ENCODE assay signal across 19 cellular contexts in the genomic region with DNA sequence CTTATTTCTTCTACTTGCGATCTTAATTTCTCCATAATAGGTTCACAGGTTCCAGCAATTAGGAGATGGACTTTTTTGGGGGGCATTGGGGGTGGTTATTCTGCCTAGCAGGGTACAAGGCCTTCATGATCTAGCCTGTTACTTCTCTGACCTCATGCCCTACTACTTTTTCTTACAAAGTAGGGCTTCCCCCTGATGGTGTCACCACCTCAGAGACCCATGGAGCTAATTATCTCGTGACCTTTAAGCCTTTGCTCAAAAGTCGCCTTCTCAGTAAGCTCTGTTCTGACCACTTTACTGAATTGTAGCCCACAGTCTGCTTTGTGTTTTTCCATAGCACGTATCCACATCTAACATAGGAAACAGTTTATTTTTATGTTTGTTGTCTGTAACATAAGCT.
A peak's percentile ranks its signal among the peaks of the same experiment; 100 is the strongest.
DNase-seq lines count a peak whose midpoint lies in the region; ATAC-seq and TF ChIP-seq lines count a peak whose summit lies in the region.
"Had no signal": no experiment of that assay in that cellular context is flagged by ENCODE, and none has a peak within 500 bp of the region (broad histone marks: within the 10 kb centered on the region; RNA-seq: fewer than 3 reads in every experiment).

No MANE protein-coding gene starts in this region.

- H3K4me1 Mint-ChIP-seq in activated CD4-positive, alpha-beta T cell treated with anti-CD3 and anti-CD28 coated beads, Interleukin-2, amount 10 ng/mL, durations not matched to agents 24 days and 14 days = peaks cover 36% of the 10 kb centered on the region
- peaks cover 38% of the 10 kb centered on the region for H3K4me1 Mint-ChIP-seq in activated CD8-positive, alpha-beta T cell treated with anti-CD3 and anti-CD28 coated beads, Interleukin-2, amount 10 ng/mL, durations not matched to agents 7 days and 5 days (ENCODE audit: low read depth)
- peaks cover 42% of the 10 kb centered on the region for H3K4me1 Mint-ChIP-seq in nephron progenitor cell
- H3K4me1 Mint-ChIP-seq: CD14-positive monocyte had no signal

- no peaks in the 10 kb centered on the region for H3K36me3 ChIP-seq in sigmoid colon
- H3K36me3 ChIP-seq: BLaER1 had no signal

- peaks cover 17% of the 10 kb centered on the region for H3K9me3 Mint-ChIP-seq in activated CD4-positive, alpha-beta T cell treated with anti-CD3 and anti-CD28 coated beads, Interleukin-2, amount 10 ng/mL, durations not matched to agents 24 days and 14 days
- peaks cover 16% of the 10 kb centered on the region for H3K9me3 Mint-ChIP-seq in activated CD8-positive, alpha-beta T cell treated with anti-CD3 and anti-CD28 coated beads, Interleukin-2, amount 10 ng/mL, durations not matched to agents 7 days and 5 days (ENCODE audit: insufficient read depth)
- peaks cover 27% of the 10 kb centered on the region for H3K9me3 Mint-ChIP-seq in nephron progenitor cell

- DNase-seq in activated CD4-positive, alpha-beta T cell treated with anti-CD3 and anti-CD28 coated beads, Interleukin-2, amount 10 ng/mL, durations not matched to agents 24 days and 14 days = no peak
- DNase-seq in activated CD4-positive, alpha-beta T cell treated with anti-CD3 and anti-CD28 coated beads for 4 hours = no peak
- no peak for DNase-seq in activated CD8-positive, alpha-beta T cell treated with anti-CD3 and anti-CD28 coated beads, Interleukin-2, amount 10 ng/mL, durations not matched to agents 7 days and 5 days
- no peak for DNase-seq in nephron progenitor cell
- DNase-seq in SW480 (ENCODE audit: low spot score) = no peak
- no peak for DNase-seq in DMS153 (lab: John Stamatoyannopoulos, UW)
- no peak for DNase-seq in sigmoid colon
- DNase-seq: AML-193; CD4-positive, alpha-beta memory T cell; DMS79 treated with DMSO at 0.1 percent for 48 hours; GF-D8; GOT3; H7; HFFc6 had no signal

- H3K27me3 Mint-ChIP-seq in activated CD4-positive, alpha-beta T cell treated with anti-CD3 and anti-CD28 coated beads, Interleukin-2, amount 10 ng/mL, durations not matched to agents 24 days and 14 days = no peaks in the 10 kb centered on the region
- no peaks in the 10 kb centered on the region for H3K27me3 Mint-ChIP-seq in activated CD8-positive, alpha-beta T cell treated with anti-CD3 and anti-CD28 coated beads, Interleukin-2, amount 10 ng/mL, durations not matched to agents 7 days and 5 days (ENCODE audit: low read depth)
- H3K27me3 Mint-ChIP-seq in nephron progenitor cell (ENCODE audit: low read depth, poor library complexity) = no peaks in the 10 kb centered on the region

- H3K27me3 ChIP-seq in sigmoid colon = no peaks in the 10 kb centered on the region
- H3K27me3 ChIP-seq: BLaER1 had no signal

- WGBS in sigmoid colon, 2 donors = 88 to 91% methylated on average over 4 of the region's 4 CpGs

- CTCF ChIA-PET in activated CD8-positive, alpha-beta T cell treated with anti-CD3 and anti-CD28 coated beads, Interleukin-2, amount 10 ng/mL, durations not matched to agents 7 days and 5 days (lab: Charles Lee) = interaction anchor here (1.1 to 1.2 kb wide), 2 partner anchors 36 to 127 kb away, joined by 3 read pairs; no protein-coding TSS in a partner anchor

- ATAC-seq in activated CD8-positive, alpha-beta T cell treated with anti-CD3 and anti-CD28 coated beads, Interleukin-2, amount 10 ng/mL, durations not matched to agents 7 days and 5 days = no peak
- ATAC-seq: A549, HCT116 had no signal

- no peak for TF ChIP-seq POLR2A in sigmoid colon (IDR thresholded peaks at IDR 0.05)

- H3K4me3 Mint-ChIP-seq in activated CD4-positive, alpha-beta T cell treated with anti-CD3 and anti-CD28 coated beads, Interleukin-2, amount 10 ng/mL, durations not matched to agents 24 days and 14 days = no peak overlapping the region
- H3K4me3 Mint-ChIP-seq in activated CD8-positive, alpha-beta T cell treated with anti-CD3 and anti-CD28 coated beads, Interleukin-2, amount 10 ng/mL, durations not matched to agents 7 days and 5 days = no peak overlapping the region
- no peak overlapping the region for H3K4me3 Mint-ChIP-seq in nephron progenitor cell
- H3K4me3 Mint-ChIP-seq: CD14-positive monocyte, HFFc6 had no signal

- no peak overlapping the region for H3K4me3 ChIP-seq in sigmoid colon
- H3K4me3 ChIP-seq: A549, BLaER1 had no signal

- TF ChIP-seq EP300 in sigmoid colon (IDR thresholded peaks at IDR 0.05) = no peak

- H3K9me3 ChIP-seq in sigmoid colon = peaks cover 0 to 9% (median 0%) of the 10 kb centered on the region in 4 donors
- H3K9me3 ChIP-seq: BLaER1 had no signal

- TF ChIP-seq CTCF in nephron progenitor cell (IDR thresholded peaks at IDR 0.05) (no peak), sigmoid colon (IDR thresholded peaks at IDR 0.05) (no peak)

- H3K27ac ChIP-seq in sigmoid colon = no peak overlapping the region
- H3K27ac ChIP-seq: 22Rv1, A549, BLaER1 had no signal

- peak overlapping the region; percentile 4 for H3K27ac Mint-ChIP-seq in activated CD4-positive, alpha-beta T cell treated with anti-CD3 and anti-CD28 coated beads, Interleukin-2, amount 10 ng/mL, durations not matched to agents 24 days and 14 days
- peak overlapping the region; percentile 5 for H3K27ac Mint-ChIP-seq in activated CD8-positive, alpha-beta T cell treated with anti-CD3 and anti-CD28 coated beads, Interleukin-2, amount 10 ng/mL, durations not matched to agents 7 days and 5 days
- H3K27ac Mint-ChIP-seq in nephron progenitor cell = peak overlapping the region; percentile 79
- H3K27ac Mint-ChIP-seq: CD14-positive monocyte, HFFc6 had no signal

- POLR2A ChIA-PET in activated CD8-positive, alpha-beta T cell treated with anti-CD3 and anti-CD28 coated beads, Interleukin-2, amount 10 ng/mL, durations not matched to agents 7 days and 5 days (lab: Charles Lee) = interaction anchor here (1.2 kb wide), 1 partner anchor 37 kb away, joined by 3 read pairs; no protein-coding TSS in a partner anchor

- H3K4me1 ChIP-seq in sigmoid colon = no peaks in the 10 kb centered on the region
- H3K4me1 ChIP-seq: A549, BLaER1 had no signal

- H3K36me3 Mint-ChIP-seq in activated CD4-positive, alpha-beta T cell treated with anti-CD3 and anti-CD28 coated beads, Interleukin-2, amount 10 ng/mL, durations not matched to agents 24 days and 14 days (ENCODE audit: low read depth) = peaks cover 5% of the 10 kb centered on the region
- peaks cover 29% of the 10 kb centered on the region for H3K36me3 Mint-ChIP-seq in activated CD8-positive, alpha-beta T cell treated with anti-CD3 and anti-CD28 coated beads, Interleukin-2, amount 10 ng/mL, durations not matched to agents 7 days and 5 days (ENCODE audit: low read depth)
- H3K36me3 Mint-ChIP-seq in nephron progenitor cell (ENCODE audit: low read depth) = peaks cover 16% of the 10 kb centered on the region
- H3K36me3 Mint-ChIP-seq: CD14-positive monocyte; CD4-positive, alpha-beta memory T cell had no signal

- intact Hi-C loops in activated CD4-positive, alpha-beta T cell treated with anti-CD3 and anti-CD28 coated beads, Interleukin-2, amount 10 ng/mL, durations not matched to agents 24 days and 14 days (cut with micrococcal nuclease) = loop anchor here (2.0 kb wide), 1 partner anchor 54 kb away; no protein-coding TSS in a partner anchor
- intact Hi-C loops in sigmoid colon (cut with DNase I) = no loop called here

Comparison
In these comparisons a context has a peak if more than half of its experiments do, and no peak if none do; other contexts are left out.
1. H3K27ac Mint-ChIP-seq: peak in every context shown above with its lines; median percentile 79 in nephron progenitor cell; 5 in activated CD8-positive, alpha-beta T cell treated with anti-CD3 and anti-CD28 coated beads, Interleukin-2, amount 10 ng/mL, durations not matched to agents 7 days and 5 days; 4 in activated CD4-positive, alpha-beta T cell treated with anti-CD3 and anti-CD28 coated beads, Interleukin-2, amount 10 ng/mL, durations not matched to agents 24 days and 14 days.